ENCODE assay signal across 19 cellular contexts in genomic region chr1:210214573-210215409, GRCh38. TPM values are rescaled to one million over a fixed set of nuclear protein-coding genes. Genes with fewer than 3 reads are reported as not detected.
"Had no signal": no experiment of that assay in that cellular context is flagged by ENCODE, and none has a peak within 500 bp of the region (broad histone marks: within the 10 kb centered on the region; RNA-seq: fewer than 3 reads in every experiment).

No MANE protein-coding gene starts in this region.

- H3K27ac Mint-ChIP-seq: natural killer cell had no signal

- DNase-seq: activated CD4-positive, alpha-beta T cell treated with anti-CD3 and anti-CD28 coated beads, Interleukin-2, amount 50 U/mL, for 1 hour; activated CD4-positive, CD25-positive, alpha-beta regulatory T cell treated with anti-CD3 and anti-CD28 coated beads, Interleukin-2, amount 50 U/mL, for 72 hours; activated CD8-positive, alpha-beta memory T cell treated with anti-CD3 and anti-CD28 coated beads, Interleukin-2, amount 50 U/mL, for 4 hours; activated effector memory CD4-positive, alpha-beta T cell treated with anti-CD3 and anti-CD28 coated beads, Interleukin-2, amount 50 U/mL, for 16 hours; activated naive CD4-positive, alpha-beta T cell treated with anti-CD3 and anti-CD28 coated beads, Interleukin-2, amount 50 U/mL, for 16 hours; activated T-cell treated with anti-CD3 and anti-CD28 coated beads, Interleukin-2, amount 50 U/mL, for 48 hours; cerebellar nuclear complex; effector CD4-positive, alpha-beta T cell; heart right ventricle; mesendoderm; natural killer cell; pancreas; stimulated activated CD8-positive, alpha-beta memory T cell treated with anti-CD3 and anti-CD28 coated beads, Interleukin-4, amount 100 ng/mL, for 48 hours; stimulated activated naive CD4-positive, alpha-beta T cell had no signal

- H3K4me3 Mint-ChIP-seq: natural killer cell had no signal

- H3K36me3 ChIP-seq: ascending aorta, breast epithelium, heart right ventricle, pancreas had no signal

- H3K4me1 Mint-ChIP-seq: natural killer cell had no signal

- H3K27me3 ChIP-seq: ascending aorta, breast epithelium, pancreas had no signal

- ATAC-seq: esophagus mucosa, heart right ventricle, natural killer cell, pancreas, sciatic nerve had no signal

- FAIRE-seq: pancreas had no signal

- H3K4me3 ChIP-seq: ascending aorta, breast epithelium, heart right ventricle, pancreas had no signal

- H3K9me3 ChIP-seq: ascending aorta, breast epithelium, heart right ventricle, pancreas had no signal

- H3K4me1 ChIP-seq: ascending aorta, breast epithelium, heart right ventricle, pancreas had no signal

- H3K36me3 Mint-ChIP-seq: natural killer cell had no signal

RNA-seq across cellular contexts. Expression of gene SERTAD4, which starts 17.8 kb away (rescaled TPM):
- total RNA-seq: natural killer cell; T-helper 1 cell treated with Interleukin-12 subunit alpha and Interleukin-12 subunit beta and Interleukin-4 antibody, amounts not matched to agents 30 ng/mL and 1 ng/mL, for 36 hours had no signal
